8 cellular contexts compared by ENCODE assay signal in the genomic region with DNA sequence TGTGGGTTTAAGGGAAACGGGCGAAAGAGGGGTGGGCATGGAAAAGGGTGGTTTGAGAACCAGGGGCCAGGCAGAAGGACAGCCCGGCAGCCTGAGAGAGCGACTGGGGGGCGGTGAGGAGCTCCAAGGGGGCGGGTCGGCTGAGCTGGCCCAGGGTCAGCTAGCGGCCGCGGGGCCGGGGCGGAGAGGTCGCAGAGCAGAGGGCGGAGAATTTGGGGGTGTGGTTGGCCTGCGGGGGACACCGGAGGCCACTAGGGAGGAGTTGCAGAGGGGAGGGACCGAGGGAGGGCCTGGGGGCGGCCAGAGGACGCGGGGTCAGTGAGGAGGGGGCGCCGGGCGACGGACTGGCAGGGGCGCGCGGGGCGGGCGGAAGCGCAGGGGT. TPM values are rescaled to one million over a fixed set of nuclear protein-coding genes. Genes with fewer than 3 reads are reported as not detected.
DNase-seq lines count a peak whose midpoint lies in the region; ATAC-seq and TF ChIP-seq lines count a peak whose summit lies in the region.

No MANE protein-coding gene starts in this region.

- no peak for ATAC-seq in HG02763 (IDR thresholded peaks at IDR 0.05; ENCODE audit: unreplicated experiment)
- ATAC-seq in HG02623 (IDR thresholded peaks at IDR 0.05; ENCODE audit: unreplicated experiment), result no peak

- no peaks in the 10 kb centered on the region for H3K36me3 ChIP-seq in NT2/D1 (ENCODE audit: insufficient read depth, insufficient read length, low read length)
- no peaks in the 10 kb centered on the region for H3K36me3 ChIP-seq in esophagus (ENCODE audit: control insufficient read depth in 2 of 2, insufficient read depth in 2 of 2, low read length in 1 of 2)
- H3K36me3 ChIP-seq in neural cell (ENCODE audit: insufficient read depth, low read length), result no peaks in the 10 kb centered on the region
- H3K36me3 ChIP-seq in MM.1S (replicated peaks; ENCODE audit: insufficient read depth, low read length), result no peaks in the 10 kb centered on the region

- peak overlapping the region; percentile 48 for H3K4me3 ChIP-seq in AG10803 (ENCODE audit: low read length)
- H3K4me3 ChIP-seq in NT2/D1 (ENCODE audit: insufficient read length, low read depth), result peak overlapping the region; percentile 27
- peak overlapping the region; percentile 21 to 41 for H3K4me3 ChIP-seq in esophagus (ENCODE audit: low read depth in 1 of 2, low read length in 2 of 2)
- peak overlapping the region; percentile 96 for H3K4me3 ChIP-seq in neural cell (ENCODE audit: low read length)
- no peak overlapping the region for H3K4me3 ChIP-seq in MM.1S (ENCODE audit: low read length)

- DNase-seq in AG10803 (ENCODE audit: low read depth), result no peak
- DNase-seq in NT2/D1 (ENCODE audit: low read depth, low spot score), result no peak
- no peak for DNase-seq in MM.1S
- DNase-seq in kidney tubule cell (ENCODE audit: low spot score), result no peak

- TF ChIP-seq CTCF in AG10803 (conservative IDR thresholded peaks at IDR 0.05; ENCODE audit: low read length) (no peak), neural cell (IDR thresholded peaks at IDR 0.05; ENCODE audit: poor library complexity, severe bottlenecking) (no peak), MM.1S (IDR thresholded peaks at IDR 0.05; ENCODE audit: low read length) (no peak)

- H3F3A ChIP-seq in neural cell (ENCODE audit: insufficient read depth, low read length, poor library complexity, severe bottlenecking) (no peaks in the 10 kb centered on the region), MM.1S (ENCODE audit: insufficient read depth, low read length) (no peaks in the 10 kb centered on the region)

- H3K9me3 ChIP-seq in NT2/D1 (ENCODE audit: insufficient read depth, low read length) (no peaks in the 10 kb centered on the region), esophagus (ENCODE audit: control insufficient read depth in 2 of 2, insufficient read depth in 1 of 2, low read depth in 1 of 2, low read length in 1 of 2) (no peaks in the 10 kb centered on the region), neural cell (ENCODE audit: low read length) (no peaks in the 10 kb centered on the region), MM.1S (replicated peaks; ENCODE audit: insufficient read depth, low read length) (no peaks in the 10 kb centered on the region)

- H3K27ac ChIP-seq in esophagus (ENCODE audit: low read depth in 2 of 2, low read length in 1 of 2), result no peak overlapping the region
- peak overlapping the region; percentile 78 for H3K27ac ChIP-seq in neural cell (ENCODE audit: low read length)
- no peak overlapping the region for H3K27ac ChIP-seq in MM.1S (ENCODE audit: low read length)

- H3K27me3 ChIP-seq in NT2/D1 (ENCODE audit: insufficient read depth, insufficient read length), result peaks cover 62% of the 10 kb centered on the region
- H3K27me3 ChIP-seq in esophagus (ENCODE audit: control insufficient read depth in 1 of 2, insufficient read depth in 2 of 2, low read length in 2 of 2), result no peaks in the 10 kb centered on the region
- no peaks in the 10 kb centered on the region for H3K27me3 ChIP-seq in neural cell (ENCODE audit: insufficient read depth, low read depth, low read length)
- peaks cover 21% of the 10 kb centered on the region; the same call in 1 of the 2 replicates for H3K27me3 ChIP-seq in MM.1S (replicated peaks; ENCODE audit: insufficient read depth, low read length)

- H3K4me2 ChIP-seq in neural cell (ENCODE audit: low read length) (peak overlapping the region; percentile 48), MM.1S (ENCODE audit: low read depth, low read length) (no peak overlapping the region)

- peaks cover 30% of the 10 kb centered on the region for H3K79me2 ChIP-seq in neural cell (replicated peaks; ENCODE audit: insufficient read depth, low read length)
- no peaks in the 10 kb centered on the region for H3K79me2 ChIP-seq in MM.1S (ENCODE audit: low read length)

- 7 to 16% methylated on average over 16 to 29 of the region's 30 CpGs for WGBS in esophagus, 2 donors

- H3K4me1 ChIP-seq in NT2/D1 (ENCODE audit: insufficient read depth, insufficient read length) (peaks cover 13% of the 10 kb centered on the region), esophagus (ENCODE audit: control insufficient read depth in 2 of 2, insufficient read depth in 2 of 2, low read length in 1 of 2) (peaks cover 0 to 5% of the 10 kb centered on the region in 2 donors), MM.1S (ENCODE audit: low read length) (no peaks in the 10 kb centered on the region)

- H4K20me1 ChIP-seq in neural cell (ENCODE audit: insufficient read depth), result peaks cover 8% of the 10 kb centered on the region
- H4K20me1 ChIP-seq in MM.1S (ENCODE audit: insufficient read depth, low read length), result no peaks in the 10 kb centered on the region

- no peak for TF ChIP-seq EP300 in neural cell (conservative IDR thresholded peaks at IDR 0.05; ENCODE audit: poor library complexity, severe bottlenecking)

- H2AFZ ChIP-seq in neural cell (ENCODE audit: low read depth, low read length), result peak overlapping the region; percentile 90
- H2AFZ ChIP-seq in MM.1S (ENCODE audit: low read length), result no peak overlapping the region

- H3K9ac ChIP-seq in NT2/D1 (ENCODE audit: insufficient read length, low read depth) (no peak overlapping the region), neural cell (ENCODE audit: low read length) (peak overlapping the region; percentile 96), MM.1S (ENCODE audit: low read length) (no peak overlapping the region)

- no peak for TF ChIP-seq RAD21 in neural cell (conservative IDR thresholded peaks at IDR 0.05)

- no peaks in the 10 kb centered on the region for H3K9me2 ChIP-seq in neural cell (ENCODE audit: insufficient read depth, low read length)
- H3K9me2 ChIP-seq in MM.1S (replicated peaks; ENCODE audit: insufficient read depth, low read length), result no peaks in the 10 kb centered on the region

TF ChIP-seq in neural cell, 6 proteins besides CTCF, POLR2A, EP300 and RAD21:
- TF ChIP-seq SMC3 (conservative IDR thresholded peaks at IDR 0.05; ENCODE audit: poor library complexity) (no peak), TAF1 (IDR thresholded peaks at IDR 0.05; ENCODE audit: low read depth) (peak; percentile 27)
TF ChIP-seq in neural cell: peak in this region for 1.

RNA-seq across cellular contexts. Expression of gene NDUFS5, which starts 54.7 kb away (rescaled TPM):
- 100 to 1,000 TPM; 545 to 814 TPM for polyA plus RNA-seq in esophagus
- polyA plus RNA-seq in neural cell, result 848 and 1,398 TPM in 2 replicates
- 252 and 303 TPM in 2 replicates for polyA minus RNA-seq in neural cell
